ENCODE assay signal across 18 cellular contexts in the genomic region with DNA sequence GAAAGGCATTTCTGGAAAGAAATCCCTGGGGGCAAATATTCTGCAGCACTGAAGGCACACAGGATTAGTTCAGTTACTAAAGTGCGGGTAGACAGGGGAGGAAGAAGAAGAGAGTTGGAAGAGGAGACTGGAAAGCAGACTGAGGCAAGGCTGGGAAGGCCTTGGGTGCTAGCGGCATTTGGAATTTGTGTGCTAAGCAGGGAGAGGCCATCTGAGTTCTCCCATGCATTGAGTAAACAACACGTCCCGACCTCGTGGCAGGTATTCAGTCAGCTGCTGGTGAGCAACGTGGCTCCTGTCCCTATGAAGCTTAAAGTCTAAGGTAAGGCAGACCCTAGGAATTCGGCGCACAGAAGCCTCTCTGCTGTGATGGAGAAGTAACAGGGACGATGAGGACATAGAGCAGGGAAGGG. TPM values are rescaled to one million over a fixed set of nuclear protein-coding genes. Genes with fewer than 3 reads are reported as not detected.
DNase-seq lines count a peak whose midpoint lies in the region; ATAC-seq and TF ChIP-seq lines count a peak whose summit lies in the region.
"Had no signal": no experiment of that assay in that cellular context is flagged by ENCODE, and none has a peak within 500 bp of the region (broad histone marks: within the 10 kb centered on the region; RNA-seq: fewer than 3 reads in every experiment).

No MANE protein-coding gene starts in this region.

- H3K4me2 ChIP-seq in GM23338 (no peak overlapping the region; the same call in 1 of the 2 replicates), GM23248 (ENCODE audit: unreplicated experiment) (no peak overlapping the region)
- H3K4me2 ChIP-seq: BLaER1 had no signal

- H3K79me2 ChIP-seq in GM23338 (replicated peaks; ENCODE audit: insufficient read depth) (no peaks in the 10 kb centered on the region), GM23248 (ENCODE audit: insufficient read depth) (peaks cover 97% of the 10 kb centered on the region)

- H3K27ac ChIP-seq in GM23338 (ENCODE audit: low read depth) (no peak overlapping the region), Peyer's patch (peak overlapping the region in 3 of 4 donors; percentile 54 to 81 (median 68)), adrenal gland (no peak overlapping the region), GM23248 (no peak overlapping the region)
- H3K27ac ChIP-seq: BLaER1 had no signal

- H2AFZ ChIP-seq in GM23338 = peak overlapping the region; percentile 10; the same call in 1 of the 2 replicates
- H2AFZ ChIP-seq in GM23248 = no peak overlapping the region

- H3K27ac Mint-ChIP-seq in GM23338 = no peak overlapping the region
- H3K27ac Mint-ChIP-seq in progenitor cell of endocrine pancreas = peak overlapping the region; percentile 45
- H3K27ac Mint-ChIP-seq: activated CD4-positive, alpha-beta memory T cell treated with anti-CD3 and anti-CD28 coated beads for 36 hours; activated T-helper 2 cell treated with anti-CD3 and anti-CD28 coated beads, Interferon-gamma antibody, Interleukin-2, Interleukin-4, amounts not matched to agents 10 μg/mL and 5 μg/mL and 100 μg/mL, durations not matched to agents 14 hours and 24 hours and 36 hours had no signal

- H3K9me3 Mint-ChIP-seq in GM23338 = no peaks in the 10 kb centered on the region
- no peaks in the 10 kb centered on the region for H3K9me3 Mint-ChIP-seq in progenitor cell of endocrine pancreas (ENCODE audit: low read depth)
- H3K9me3 Mint-ChIP-seq: activated CD4-positive, alpha-beta memory T cell treated with anti-CD3 and anti-CD28 coated beads for 36 hours; activated T-helper 2 cell treated with anti-CD3 and anti-CD28 coated beads, Interferon-gamma antibody, Interleukin-2, Interleukin-4, amounts not matched to agents 10 μg/mL and 5 μg/mL and 100 μg/mL, durations not matched to agents 14 hours and 24 hours and 36 hours; brain; H9 had no signal

- H3K36me3 ChIP-seq in GM23338 (ENCODE audit: insufficient read depth) = no peaks in the 10 kb centered on the region
- no peaks in the 10 kb centered on the region for H3K36me3 ChIP-seq in Peyer's patch
- no peaks in the 10 kb centered on the region for H3K36me3 ChIP-seq in adrenal gland (replicated peaks in 1 of 2)
- no peaks in the 10 kb centered on the region for H3K36me3 ChIP-seq in GM23248 (ENCODE audit: low read depth)

- H3K4me3 ChIP-seq in GM23338 (no peak overlapping the region), Peyer's patch (no peak overlapping the region), adrenal gland (no peak overlapping the region), GM23248 (no peak overlapping the region)
- H3K4me3 ChIP-seq: BLaER1 had no signal

- no peak for TF ChIP-seq CTCF in GM23338 (conservative IDR thresholded peaks at IDR 0.05; ENCODE audit: low read depth in 2 of 2)
- TF ChIP-seq CTCF in Peyer's patch (IDR thresholded peaks at IDR 0.05) = no peak
- TF ChIP-seq CTCF in progenitor cell of endocrine pancreas (IDR thresholded peaks at IDR 0.05; ENCODE audit: unreplicated experiment) = no peak
- no peak for TF ChIP-seq CTCF in adrenal gland (IDR thresholded peaks at IDR 0.05)

- H3F3A ChIP-seq in GM23338 (replicated peaks; ENCODE audit: low read depth) (no peaks in the 10 kb centered on the region), GM23248 (ENCODE audit: insufficient read depth) (peaks cover 30% of the 10 kb centered on the region)

- H3K4me3 Mint-ChIP-seq in GM23338 (no peak overlapping the region), progenitor cell of endocrine pancreas (ENCODE audit: low read depth) (no peak overlapping the region)
- H3K4me3 Mint-ChIP-seq: activated CD4-positive, alpha-beta memory T cell treated with anti-CD3 and anti-CD28 coated beads for 36 hours; H9 had no signal

- H4K20me1 ChIP-seq in GM23338 (replicated peaks; ENCODE audit: insufficient read depth) = no peaks in the 10 kb centered on the region
- H4K20me1 ChIP-seq in GM23248 (ENCODE audit: insufficient read depth) = no peaks in the 10 kb centered on the region
- H4K20me1 ChIP-seq: BLaER1 had no signal

- TF ChIP-seq POLR2A in Peyer's patch (IDR thresholded peaks at IDR 0.05) (no peak), adrenal gland (IDR thresholded peaks at IDR 0.05) (no peak)

- WGBS in adrenal gland, 4 donors = 81 to 91% (median 86%) methylated on average over 9 of the region's 9 CpGs
- WGBS in GM23248 (ENCODE audit: low coverage in 1 of 2, low lambda C conversion rate in 2 of 2, missing lambda C conversion rate in 2 of 2), 2 experiments = 84 to 85% methylated on average over 9 of the region's 9 CpGs

- no peak for DNase-seq in GM23338 (ENCODE audit: low spot score)
- DNase-seq in Peyer's patch = peak in 1 of 3 donors; percentile 70
- peak; percentile 60 for DNase-seq in islet precursor cell
- DNase-seq in progenitor cell of endocrine pancreas (ENCODE audit: low spot score, unreplicated experiment) = no peak
- no peak for DNase-seq in adrenal gland
- DNase-seq in GM23248 = no peak
- DNase-seq in NCI-H2196 treated with DMSO at 0.1 percent for 48 hours (lab: John Stamatoyannopoulos, UW; ENCODE audit: unreplicated experiment) = no peak
- DNase-seq: activated CD4-positive, alpha-beta memory T cell treated with anti-CD3 and anti-CD28 coated beads for 36 hours; H9; NCI-H446; retina; stimulated activated CD4-positive, alpha-beta T cell treated with anti-CD3 and anti-CD28 coated beads, Interleukin-4, amount 100 ng/mL, for 1 hour; stimulated activated naive CD4-positive, alpha-beta T cell; T1000 had no signal

- H3K4me1 Mint-ChIP-seq in GM23338 (peaks cover 34% of the 10 kb centered on the region), progenitor cell of endocrine pancreas (ENCODE audit: low read depth) (peaks cover 44% of the 10 kb centered on the region)

- H3K27me3 ChIP-seq in GM23338 (ENCODE audit: insufficient read depth) (no peaks in the 10 kb centered on the region), Peyer's patch (no peaks in the 10 kb centered on the region), adrenal gland (no peaks in the 10 kb centered on the region), GM23248 (replicated peaks; ENCODE audit: insufficient read depth) (no peaks in the 10 kb centered on the region)
- H3K27me3 ChIP-seq: BLaER1 had no signal

- H3K9ac ChIP-seq in GM23248 = no peak overlapping the region
- H3K9ac ChIP-seq: BLaER1 had no signal

- in situ Hi-C loops in GM23248 (cut with MboI) = no loop called here

- intact Hi-C loops in adrenal gland (cut with DNase I) = no loop called here

- no peaks in the 10 kb centered on the region for H3K36me3 Mint-ChIP-seq in GM23338 (ENCODE audit: low read depth)
- H3K36me3 Mint-ChIP-seq in progenitor cell of endocrine pancreas (ENCODE audit: insufficient read depth) = no peaks in the 10 kb centered on the region
- H3K36me3 Mint-ChIP-seq: activated CD4-positive, alpha-beta memory T cell treated with anti-CD3 and anti-CD28 coated beads for 36 hours; brain had no signal

- ATAC-seq in GM23338 (no peak; the same call in 2 of the 3 replicates), HG03378 (IDR thresholded peaks at IDR 0.05; ENCODE audit: unreplicated experiment) (no peak)

- H3K4me1 ChIP-seq in GM23338 (ENCODE audit: insufficient read depth) (peaks cover 26% of the 10 kb centered on the region), Peyer's patch (peaks cover 0 to 60% (median 2%) of the 10 kb centered on the region in 4 donors), adrenal gland (replicated peaks in 1 of 2) (peaks cover 25 to 35% of the 10 kb centered on the region in 2 donors), GM23248 (ENCODE audit: insufficient read depth) (peaks cover 47% of the 10 kb centered on the region)
- H3K4me1 ChIP-seq: BLaER1 had no signal

- no peaks in the 10 kb centered on the region for H3K9me2 ChIP-seq in GM23338 (ENCODE audit: insufficient read depth)
- H3K9me2 ChIP-seq in GM23248 (ENCODE audit: insufficient read depth) = no peaks in the 10 kb centered on the region

- H3K27me3 Mint-ChIP-seq in GM23338 (ENCODE audit: insufficient read depth, low read depth, poor library complexity) (peaks cover 8% of the 10 kb centered on the region), progenitor cell of endocrine pancreas (no peaks in the 10 kb centered on the region)
- H3K27me3 Mint-ChIP-seq: activated CD4-positive, alpha-beta memory T cell treated with anti-CD3 and anti-CD28 coated beads for 36 hours; brain had no signal

- H3K9me3 ChIP-seq in Peyer's patch (no peaks in the 10 kb centered on the region), adrenal gland (replicated peaks in 1 of 3) (no peaks in the 10 kb centered on the region), GM23248 (ENCODE audit: low read depth) (no peaks in the 10 kb centered on the region)

TF ChIP-seq in GM23338, 12 proteins besides CTCF, POLR2A, EP300 and RAD21 (continues in another document):
- TF ChIP-seq NANOG (IDR thresholded peaks at IDR 0.05; ENCODE audit: borderline replicate concordance) (no peak), EZH2 (IDR thresholded peaks at IDR 0.05; ENCODE audit: low read depth, unreplicated experiment) (no peak), STAT1 (IDR thresholded peaks at IDR 0.05; ENCODE audit: unreplicated experiment) (no peak)

RNA-seq across cellular contexts. Expression of a gene that starts 30.7 kb away (rescaled TPM):
- total RNA-seq in GM23338 (2014; rRNA removed; shearing (Covaris generic)) = 3.0 and 3.9 TPM in 2 replicates
- polyA plus RNA-seq in GM23338 (2016; fragmentation: Nextera tagmentation; extraction: Ambion mirVana) = 1.0 and 1.7 TPM in 2 replicates
- 100 to 1,000 TPM in 2 of 4 donors, 10 to 100 TPM in 2; 97.3 to 115 (median 103) TPM for total RNA-seq in Peyer's patch
- total RNA-seq in progenitor cell of endocrine pancreas = 21.7 and 21.9 TPM in 2 replicates
- 10 to 100 TPM; 11.4 to 42.5 (median 15.8) TPM for total RNA-seq in adrenal gland
- polyA plus RNA-seq in adrenal gland = 10 to 100 TPM in 1 of 3 donors, 1 to 10 TPM in 2; 4.3 to 13.4 (median 4.7) TPM
- total RNA-seq in GM23248 (2014; rRNA removed; shearing (Covaris generic)) = 43.4 and 43.9 TPM in 2 replicates
- polyA plus RNA-seq in GM23248 (2016; fragmentation: Nextera tagmentation; extraction: Ambion mirVana) = 13.3 and 15.8 TPM in 2 replicates
- total RNA-seq: activated CD4-positive, alpha-beta memory T cell treated with anti-CD3 and anti-CD28 coated beads for 36 hours; activated T-helper 2 cell treated with anti-CD3 and anti-CD28 coated beads, Interferon-gamma antibody, Interleukin-2, Interleukin-4, amounts not matched to agents 10 μg/mL and 5 μg/mL and 100 μg/mL, durations not matched to agents 14 hours and 24 hours and 36 hours had no signal

Comparison
In these comparisons a context has a peak if more than half of its experiments do, and no peak if none do; other contexts are left out.
1. H3K27ac ChIP-seq: peak in Peyer's patch (3 of 4); none in GM23338 (single experiment), adrenal gland (0 of 5) and GM23248 (single experiment).